ENCODE assay signal across 21 cellular contexts in genomic region chr2:165087933-165088901, GRCh38.
DNase-seq lines count a peak whose midpoint lies in the region; ATAC-seq and TF ChIP-seq lines count a peak whose summit lies in the region.
"Had no signal": no experiment of that assay in that cellular context is flagged by ENCODE, and none has a peak within 500 bp of the region (broad histone marks: within the 10 kb centered on the region; RNA-seq: fewer than 3 reads in every experiment).

No MANE protein-coding gene starts in this region.

- H3K4me3 Mint-ChIP-seq in endothelial cell (ENCODE audit: unreplicated experiment) (no peak overlapping the region), type B pancreatic cell (no peak overlapping the region), neural progenitor cell (no peak overlapping the region)
- H3K4me3 Mint-ChIP-seq: CD8-positive, alpha-beta T cell had no signal

- no peaks in the 10 kb centered on the region for H3K79me2 ChIP-seq in SK-N-SH (ENCODE audit: insufficient read depth)
- H3K79me2 ChIP-seq in neural progenitor cell (ENCODE audit: low read depth): no peaks in the 10 kb centered on the region
- no peaks in the 10 kb centered on the region for H3K79me2 ChIP-seq in smooth muscle cell (ENCODE audit: low read depth)

- H3K4me3 ChIP-seq in SK-N-SH (ENCODE audit: low read depth in 2 of 2, low read length in 1 of 2): no peak overlapping the region
- no peak overlapping the region for H3K4me3 ChIP-seq in liver (ENCODE audit: low read depth in 1 of 3, low read length in 3 of 3)
- H3K4me3 ChIP-seq in neural progenitor cell: no peak overlapping the region
- no peak overlapping the region for H3K4me3 ChIP-seq in smooth muscle cell
- H3K4me3 ChIP-seq: BLaER1 treated with 17β-estradiol and CSF1 and Interleukin-3, amounts not matched to agents 10 nM and 100 nM had no signal

- ATAC-seq in SK-N-SH treated with all-trans-retinoic acid at 6 μM for 48 hours (no peak), sciatic nerve (no peak)
- ATAC-seq: CD8-positive, alpha-beta T cell; Panc1 had no signal

- intact Hi-C loops in sciatic nerve (cut with DNase I): no loop called here

- peaks cover 5% of the 10 kb centered on the region for H3F3A ChIP-seq in SK-N-SH (replicated peaks; ENCODE audit: insufficient read depth)
- no peaks in the 10 kb centered on the region for H3F3A ChIP-seq in neural progenitor cell (ENCODE audit: low read depth)
- no peaks in the 10 kb centered on the region for H3F3A ChIP-seq in smooth muscle cell (ENCODE audit: low read depth)

- no peaks in the 10 kb centered on the region for H4K20me1 ChIP-seq in SK-N-SH (ENCODE audit: insufficient read depth)
- H4K20me1 ChIP-seq in neural progenitor cell (ENCODE audit: low read depth): no peaks in the 10 kb centered on the region
- no peaks in the 10 kb centered on the region for H4K20me1 ChIP-seq in smooth muscle cell (ENCODE audit: low read depth)
- H4K20me1 ChIP-seq: BLaER1 treated with 17β-estradiol and CSF1 and Interleukin-3, amounts not matched to agents 10 nM and 100 nM had no signal

- no peak overlapping the region for H3K27ac ChIP-seq in SK-N-SH (ENCODE audit: low read depth in 2 of 2, low read length in 1 of 2)
- H3K27ac ChIP-seq in liver (ENCODE audit: low read depth in 1 of 2, low read length in 2 of 2): no peak overlapping the region
- H3K27ac ChIP-seq in neural progenitor cell: no peak overlapping the region
- H3K27ac ChIP-seq in smooth muscle cell (ENCODE audit: low read depth): no peak overlapping the region
- H3K27ac ChIP-seq: 22Rv1; BLaER1 treated with 17β-estradiol and CSF1 and Interleukin-3, amounts not matched to agents 10 nM and 100 nM had no signal

- H3K9me3 ChIP-seq in SK-N-SH (no peaks in the 10 kb centered on the region), liver (ENCODE audit: control insufficient read depth in 4 of 4, low read length in 3 of 4) (no peaks in the 10 kb centered on the region), neural progenitor cell (ENCODE audit: low read depth) (no peaks in the 10 kb centered on the region), smooth muscle cell (replicated peaks; ENCODE audit: low read depth) (no peaks in the 10 kb centered on the region)

- H3K27me3 Mint-ChIP-seq in endothelial cell (ENCODE audit: unreplicated experiment): no peaks in the 10 kb centered on the region
- H3K27me3 Mint-ChIP-seq in type B pancreatic cell: no peaks in the 10 kb centered on the region
- no peaks in the 10 kb centered on the region for H3K27me3 Mint-ChIP-seq in neural progenitor cell (ENCODE audit: insufficient read depth, low read depth)

- no peak for TF ChIP-seq EP300 in SK-N-SH (IDR thresholded peaks at IDR 0.05; ENCODE audit: borderline replicate concordance in 1 of 2, low read depth in 1 of 2, low read length in 1 of 2)

- no peaks in the 10 kb centered on the region for H3K9me2 ChIP-seq in SK-N-SH

- CTCF ChIA-PET in SK-N-SH (lab: Yijun Ruan, JAX): interaction anchor here (1.4 to 2.8 kb wide), 4 partner anchors 11 to 72 kb away, joined by 3 to 9 read pairs (median 5); no protein-coding TSS in a partner anchor

- 74% methylated on average over 2 of the region's 2 CpGs for WGBS in SK-N-SH (ENCODE audit: low lambda C conversion rate)
- 37% methylated on average over 2 of the region's 2 CpGs for WGBS in liver
- 92% methylated on average over 2 of the region's 2 CpGs for WGBS in smooth muscle cell (ENCODE audit: low lambda C conversion rate)

- peak; percentile 26; the same call in 1 of the 2 replicates for TF ChIP-seq CTCF in SK-N-SH (IDR thresholded peaks at IDR 0.05)
- TF ChIP-seq CTCF in endothelial cell (IDR thresholded peaks at IDR 0.05; ENCODE audit: unreplicated experiment): peak; percentile 62
- TF ChIP-seq CTCF in liver (IDR thresholded peaks at IDR 0.05; ENCODE audit: low read depth, low read length, missing input control): no peak
- TF ChIP-seq CTCF in type B pancreatic cell (conservative IDR thresholded peaks at IDR 0.05): peak; percentile 62
- TF ChIP-seq CTCF in neural progenitor cell (IDR thresholded peaks at IDR 0.05): no peak
- no peak for TF ChIP-seq CTCF in smooth muscle cell (IDR thresholded peaks at IDR 0.05; ENCODE audit: borderline replicate concordance, insufficient read depth, poor library complexity, severe bottlenecking)

- H3K4me1 ChIP-seq in SK-N-SH (ENCODE audit: control insufficient read depth in 1 of 2, insufficient read depth in 2 of 2, low read depth in 1 of 2, low read length in 1 of 2): no peaks in the 10 kb centered on the region
- peaks cover 0 to 4% (median under 1%) of the 10 kb centered on the region in 4 donors for H3K4me1 ChIP-seq in liver (ENCODE audit: control insufficient read depth in 4 of 4, insufficient read depth in 4 of 4, low read length in 3 of 4)
- H3K4me1 ChIP-seq in neural progenitor cell: no peaks in the 10 kb centered on the region
- H3K4me1 ChIP-seq in smooth muscle cell (ENCODE audit: low read depth): no peaks in the 10 kb centered on the region
- H3K4me1 ChIP-seq: BLaER1 treated with 17β-estradiol and CSF1 and Interleukin-3, amounts not matched to agents 10 nM and 100 nM had no signal

- POLR2A ChIA-PET in SK-N-SH (lab: Yijun Ruan, JAX): no interaction called here

- no peaks in the 10 kb centered on the region for H3K36me3 Mint-ChIP-seq in endothelial cell (ENCODE audit: low read depth, unreplicated experiment)
- H3K36me3 Mint-ChIP-seq in type B pancreatic cell: no peaks in the 10 kb centered on the region
- no peaks in the 10 kb centered on the region for H3K36me3 Mint-ChIP-seq in neural progenitor cell
- H3K36me3 Mint-ChIP-seq: CD8-positive, alpha-beta T cell had no signal

- H3K9me3 Mint-ChIP-seq in endothelial cell (ENCODE audit: unreplicated experiment) (no peaks in the 10 kb centered on the region), type B pancreatic cell (no peaks in the 10 kb centered on the region), neural progenitor cell (peaks cover 6% of the 10 kb centered on the region)

- H3K9ac ChIP-seq in SK-N-SH: no peak overlapping the region
- no peak overlapping the region for H3K9ac ChIP-seq in liver (ENCODE audit: low read depth in 1 of 2, low read length in 2 of 2)
- no peak overlapping the region for H3K9ac ChIP-seq in neural progenitor cell
- no peak overlapping the region for H3K9ac ChIP-seq in smooth muscle cell (ENCODE audit: low read depth)
- H3K9ac ChIP-seq: BLaER1 treated with 17β-estradiol and CSF1 and Interleukin-3, amounts not matched to agents 10 nM and 100 nM had no signal

- H3K27me3 ChIP-seq in SK-N-SH (ENCODE audit: insufficient read depth): no peaks in the 10 kb centered on the region
- H3K27me3 ChIP-seq in liver (ENCODE audit: control insufficient read depth in 4 of 4, insufficient read depth in 4 of 4, low read length in 3 of 4): no peaks in the 10 kb centered on the region
- no peaks in the 10 kb centered on the region for H3K27me3 ChIP-seq in neural progenitor cell
- no peaks in the 10 kb centered on the region for H3K27me3 ChIP-seq in smooth muscle cell (ENCODE audit: low read depth)
- H3K27me3 ChIP-seq: BLaER1 treated with 17β-estradiol and CSF1 and Interleukin-3, amounts not matched to agents 10 nM and 100 nM had no signal

- TF ChIP-seq RAD21 in SK-N-SH (IDR thresholded peaks at IDR 0.05; ENCODE audit: low read length) (no peak), liver (IDR thresholded peaks at IDR 0.05) (no peak)

- peaks cover 0 to 2% of the 10 kb centered on the region in 2 experiments for H3K36me3 ChIP-seq in SK-N-SH (replicated peaks in 1 of 2; ENCODE audit: control insufficient read depth in 1 of 2, insufficient read depth in 2 of 2, low read length in 1 of 2)
- no peaks in the 10 kb centered on the region for H3K36me3 ChIP-seq in liver (ENCODE audit: control insufficient read depth in 4 of 4, insufficient read depth in 3 of 4, low read depth in 1 of 4, low read length in 3 of 4)
- H3K36me3 ChIP-seq in neural progenitor cell: no peaks in the 10 kb centered on the region
- no peaks in the 10 kb centered on the region for H3K36me3 ChIP-seq in smooth muscle cell (ENCODE audit: low read depth)
- H3K36me3 ChIP-seq: BLaER1 treated with 17β-estradiol and CSF1 and Interleukin-3, amounts not matched to agents 10 nM and 100 nM had no signal

- H2AFZ ChIP-seq in SK-N-SH (ENCODE audit: low read depth) (0 out of 2 replicates have a peak overlapping the region, but pooled peaks have one; percentile 19), neural progenitor cell (replicated peaks) (no peak overlapping the region), smooth muscle cell (ENCODE audit: low read depth) (no peak overlapping the region)

- H3K27ac Mint-ChIP-seq in endothelial cell (ENCODE audit: unreplicated experiment): no peak overlapping the region
- no peak overlapping the region for H3K27ac Mint-ChIP-seq in type B pancreatic cell
- H3K27ac Mint-ChIP-seq in neural progenitor cell: no peak overlapping the region
- H3K27ac Mint-ChIP-seq: CD8-positive, alpha-beta T cell had no signal

- H3K4me1 Mint-ChIP-seq in endothelial cell (ENCODE audit: unreplicated experiment) (no peaks in the 10 kb centered on the region), type B pancreatic cell (ENCODE audit: unreplicated experiment) (no peaks in the 10 kb centered on the region), neural progenitor cell (peaks cover 5% of the 10 kb centered on the region)

- H3K4me2 ChIP-seq in SK-N-SH: no peak overlapping the region
- H3K4me2 ChIP-seq in neural progenitor cell: no peak overlapping the region
- no peak overlapping the region for H3K4me2 ChIP-seq in smooth muscle cell
- H3K4me2 ChIP-seq: BLaER1 treated with 17β-estradiol and CSF1 and Interleukin-3, amounts not matched to agents 10 nM and 100 nM had no signal

- no peak for DNase-seq in SK-N-SH
- DNase-seq in endothelial cell (ENCODE audit: low spot score): no peak
- DNase-seq in type B pancreatic cell (ENCODE audit: extremely low spot score, unreplicated experiment): no peak
- no peak for DNase-seq in neural progenitor cell (ENCODE audit: low spot score)
- DNase-seq in smooth muscle cell (lab: John Stamatoyannopoulos, UW; ENCODE audit: unreplicated experiment): no peak
- DNase-seq in sciatic nerve (ENCODE audit: low spot score): no peak
- DNase-seq: CD8-positive, alpha-beta T cell; KG1; NCI-H1105; NCI-H146; NCI-H2081; NCI-H2171; NCI-H345; NCI-H524; NCI-H774; NK-92 treated with Interleukin-12 subunit alpha and Interleukin-12 subunit beta, amount 100 ng/mL, for 24 hours had no signal

TF ChIP-seq in SK-N-SH, 30 proteins besides CTCF, POLR2A, EP300 and RAD21 (continues in another document):
- TF ChIP-seq MXI1 (IDR thresholded peaks at IDR 0.05; ENCODE audit: low read depth, low read length) (no peak), GATA2 (CRISPR knock-in tag; IDR thresholded peaks at IDR 0.05) (no peak)

TF ChIP-seq in SK-N-SH treated with all-trans-retinoic acid at 6 μM for 48 hours, 23 proteins besides CTCF, POLR2A, EP300 and RAD21:
- TF ChIP-seq ZC3H10 (CRISPR knock-in tag; IDR thresholded peaks at IDR 0.05) (no peak), ISL1 (CRISPR knock-in tag; IDR thresholded peaks at IDR 0.05) (no peak)

TF ChIP-seq in liver, 16 proteins besides CTCF, POLR2A, EP300 and RAD21 (continues in another document):
- TF ChIP-seq JUND (IDR thresholded peaks at IDR 0.05): peak in 1 of 2 donors; percentile 12
- no peak for TF ChIP-seq FOXA1 (IDR thresholded peaks at IDR 0.05)
- no peak for TF ChIP-seq ATF3 (IDR thresholded peaks at IDR 0.05)
- peak; percentile 40 for TF ChIP-seq SP1 (IDR thresholded peaks at IDR 0.05)

Comparison
In these comparisons a context has a peak if more than half of its experiments do, and no peak if none do; other contexts are left out.
1. CTCF ChIP-seq: peak in SK-N-SH (single experiment), endothelial cell (single experiment) and type B pancreatic cell (single experiment); none in liver (single experiment), neural progenitor cell (single experiment) and smooth muscle cell (single experiment).